ENCODE assay signal across 8 cellular contexts in genomic region chr7:45574521-45575500, GRCh38. TPM values are rescaled to one million over a fixed set of nuclear protein-coding genes. Genes with fewer than 3 reads are reported as not detected.
DNase-seq lines count a peak whose midpoint lies in the region; ATAC-seq lines count a peak whose summit lies in the region.

No MANE protein-coding gene starts in this region.

- intact Hi-C loops in activated CD4-positive, alpha-beta T cell treated with anti-CD3 and anti-CD28 coated beads, Interleukin-2, amount 10 ng/mL, durations not matched to agents 24 days and 14 days (cut with micrococcal nuclease) = no loop called here

- H3K4me3 Mint-ChIP-seq in activated CD4-positive, alpha-beta T cell treated with anti-CD3 and anti-CD28 coated beads, Interleukin-2, amount 10 ng/mL, durations not matched to agents 24 days and 14 days = peak overlapping the region; percentile 43
- H3K4me3 Mint-ChIP-seq in IgD-negative memory B cell = peak overlapping the region in 3 of 4 donors; percentile 12 to 68 (median 41)
- H3K4me3 Mint-ChIP-seq in stimulated activated effector memory CD8-positive, alpha-beta T cell treated with anti-CD3 and anti-CD28 coated beads, Interleukin-12 subunit alpha, Interleukin-12 subunit beta, amount 100 ng/mL, for 72 hours = peak overlapping the region; percentile 22

- peaks cover 47% of the 10 kb centered on the region for H3K27me3 Mint-ChIP-seq in activated CD4-positive, alpha-beta T cell treated with anti-CD3 and anti-CD28 coated beads, Interleukin-2, amount 10 ng/mL, durations not matched to agents 24 days and 14 days
- H3K27me3 Mint-ChIP-seq in IgD-negative memory B cell = peaks cover 39% of the 10 kb centered on the region

- H3K4me1 Mint-ChIP-seq in activated CD4-positive, alpha-beta T cell treated with anti-CD3 and anti-CD28 coated beads, Interleukin-2, amount 10 ng/mL, durations not matched to agents 24 days and 14 days = peaks cover 5% of the 10 kb centered on the region
- no peaks in the 10 kb centered on the region for H3K4me1 Mint-ChIP-seq in IgD-negative memory B cell
- no peaks in the 10 kb centered on the region for H3K4me1 Mint-ChIP-seq in stimulated activated effector memory CD8-positive, alpha-beta T cell treated with anti-CD3 and anti-CD28 coated beads, Interleukin-12 subunit alpha, Interleukin-12 subunit beta, amount 100 ng/mL, for 72 hours

- no peak overlapping the region for H3K27ac Mint-ChIP-seq in activated CD4-positive, alpha-beta T cell treated with anti-CD3 and anti-CD28 coated beads, Interleukin-2, amount 10 ng/mL, durations not matched to agents 24 days and 14 days
- no peak overlapping the region for H3K27ac Mint-ChIP-seq in IgD-negative memory B cell
- no peak overlapping the region for H3K27ac Mint-ChIP-seq in stimulated activated effector memory CD8-positive, alpha-beta T cell treated with anti-CD3 and anti-CD28 coated beads, Interleukin-12 subunit alpha, Interleukin-12 subunit beta, amount 100 ng/mL, for 72 hours

- H3K36me3 Mint-ChIP-seq in activated CD4-positive, alpha-beta T cell treated with anti-CD3 and anti-CD28 coated beads, Interleukin-2, amount 10 ng/mL, durations not matched to agents 24 days and 14 days (ENCODE audit: low read depth) = no peaks in the 10 kb centered on the region
- no peaks in the 10 kb centered on the region for H3K36me3 Mint-ChIP-seq in IgD-negative memory B cell
- no peaks in the 10 kb centered on the region for H3K36me3 Mint-ChIP-seq in stimulated activated effector memory CD8-positive, alpha-beta T cell treated with anti-CD3 and anti-CD28 coated beads, Interleukin-12 subunit alpha, Interleukin-12 subunit beta, amount 100 ng/mL, for 72 hours

- no peak for ATAC-seq in stimulated activated effector memory CD8-positive, alpha-beta T cell treated with anti-CD3 and anti-CD28 coated beads, Interleukin-12 subunit alpha, Interleukin-12 subunit beta, amount 100 ng/mL, for 72 hours
- ATAC-seq in HG03139 (IDR thresholded peaks at IDR 0.05; ENCODE audit: unreplicated experiment) = no peak

- H3K9me3 Mint-ChIP-seq in activated CD4-positive, alpha-beta T cell treated with anti-CD3 and anti-CD28 coated beads, Interleukin-2, amount 10 ng/mL, durations not matched to agents 24 days and 14 days = no peaks in the 10 kb centered on the region
- H3K9me3 Mint-ChIP-seq in IgD-negative memory B cell = no peaks in the 10 kb centered on the region
- H3K9me3 Mint-ChIP-seq in stimulated activated effector memory CD8-positive, alpha-beta T cell treated with anti-CD3 and anti-CD28 coated beads, Interleukin-12 subunit alpha, Interleukin-12 subunit beta, amount 100 ng/mL, for 72 hours = no peaks in the 10 kb centered on the region

- no peak for DNase-seq in activated CD4-positive, alpha-beta T cell treated with anti-CD3 and anti-CD28 coated beads, Interleukin-2, amount 10 ng/mL, durations not matched to agents 24 days and 14 days
- DNase-seq in activated CD4-positive, alpha-beta T cell treated with anti-CD3 and anti-CD28 coated beads, Interleukin-2, amount 50 U/mL, for 1 hour = no peak
- peak; percentile 22 for DNase-seq in amniotic epithelial cell (ENCODE audit: low read depth)
- peak; percentile 72 for DNase-seq in hepatic stellate cell (ENCODE audit: low spot score)
- no peak for DNase-seq in stimulated activated effector memory CD8-positive, alpha-beta T cell treated with anti-CD3 and anti-CD28 coated beads, Interleukin-12 subunit alpha, Interleukin-12 subunit beta, amount 100 ng/mL, for 72 hours (ENCODE audit: low spot score in 2 of 2)
- no peak for DNase-seq in effector CD8-positive, alpha-beta T cell (lab: John Stamatoyannopoulos, UW)

RNA-seq across cellular contexts. Expression of gene ADCY1, which starts 0.6 kb away (rescaled TPM):
- 1.5 and 2.8 TPM in 2 replicates for total RNA-seq in activated CD4-positive, alpha-beta T cell treated with anti-CD3 and anti-CD28 coated beads, Interleukin-2, amount 10 ng/mL, durations not matched to agents 24 days and 14 days
- polyA plus RNA-seq in IgD-negative memory B cell = 0.18 TPM

Comparison
In these comparisons a context has a peak if more than half of its experiments do, and no peak if none do; other contexts are left out.
1. DNase-seq: peak in amniotic epithelial cell (single experiment) and hepatic stellate cell (single experiment); none in activated CD4-positive, alpha-beta T cell treated with anti-CD3 and anti-CD28 coated beads, Interleukin-2, amount 10 ng/mL, durations not matched to agents 24 days and 14 days (single experiment), activated CD4-positive, alpha-beta T cell treated with anti-CD3 and anti-CD28 coated beads, Interleukin-2, amount 50 U/mL, for 1 hour (single experiment), stimulated activated effector memory CD8-positive, alpha-beta T cell treated with anti-CD3 and anti-CD28 coated beads, Interleukin-12 subunit alpha, Interleukin-12 subunit beta, amount 100 ng/mL, for 72 hours (0 of 2) and effector CD8-positive, alpha-beta T cell (single experiment).
2. Peak in every context shown above with its lines, with median percentiles within 50 percentile points of each other: H3K4me3 Mint-ChIP-seq.